3 cellular contexts compared by ENCODE assay signal in the genomic region with DNA sequence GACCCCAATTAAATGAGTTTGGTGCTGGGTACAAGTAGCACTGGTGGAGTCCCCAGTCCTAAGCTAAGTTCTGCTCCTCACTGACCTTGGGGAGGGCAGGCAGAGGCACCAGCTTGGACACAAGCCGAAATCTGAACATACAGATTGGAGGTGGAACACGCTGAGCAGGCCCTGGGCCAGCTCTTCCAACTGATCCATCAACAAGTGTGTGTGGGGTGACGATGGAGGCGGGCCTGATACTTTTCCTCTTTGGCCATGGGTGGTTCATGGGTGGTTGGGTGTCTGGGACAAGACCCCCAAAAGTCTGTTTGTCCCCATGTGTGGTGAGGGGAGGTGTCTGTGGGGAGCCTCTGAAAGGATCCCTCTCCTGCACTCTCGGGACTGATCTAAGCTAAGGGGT.
TF ChIP-seq lines count a peak whose summit lies in the region.

No MANE protein-coding gene starts in this region.

TF ChIP-seq in WTC11, 78 proteins besides CTCF, POLR2A, EP300 and RAD21:
- TF ChIP-seq EMX1 (CRISPR knock-in tag; IDR thresholded peaks at IDR 0.05) (no peak), SMAD3 (CRISPR knock-in tag; IDR thresholded peaks at IDR 0.05; ENCODE audit: borderline replicate concordance) (no peak), ATF6 (CRISPR knock-in tag; IDR thresholded peaks at IDR 0.05) (no peak)
TF ChIP-seq in WTC11: peak in this region for 0.

TF ChIP-seq in H1, 55 proteins besides CTCF, POLR2A, EP300 and RAD21:
- no peak for TF ChIP-seq GTF2F1 (IDR thresholded peaks at IDR 0.05; ENCODE audit: borderline replicate concordance, low read depth, low read length)
- TF ChIP-seq RNF2 (IDR thresholded peaks at IDR 0.05; ENCODE audit: borderline replicate concordance, low read depth, low read length, missing control alignments, poor library complexity, severe bottlenecking): no peak
- no peak for TF ChIP-seq GABPA (IDR thresholded peaks at IDR 0.05; ENCODE audit: borderline replicate concordance, insufficient read depth, low read length)
- no peak for TF ChIP-seq CBX8 (IDR thresholded peaks at IDR 0.05; ENCODE audit: borderline replicate concordance, low read depth, low read length)
- TF ChIP-seq NRF1 (IDR thresholded peaks at IDR 0.05; ENCODE audit: low read depth, low read length): no peak
- no peak for TF ChIP-seq KDM5A (IDR thresholded peaks at IDR 0.05; ENCODE audit: low read length)
- no peak for TF ChIP-seq BCL11A (IDR thresholded peaks at IDR 0.05; ENCODE audit: low read depth in 2 of 2, low read length in 2 of 2)
- no peak for TF ChIP-seq SIRT6 (IDR thresholded peaks at IDR 0.05; ENCODE audit: low read length)
- no peak for TF ChIP-seq E2F6 (IDR thresholded peaks at IDR 0.05)
- no peak for TF ChIP-seq KDM1A (IDR thresholded peaks at IDR 0.05; ENCODE audit: borderline replicate concordance, low read length)

TF ChIP-seq in neural cell, 6 proteins besides CTCF, POLR2A, EP300 and RAD21:
- no peak for TF ChIP-seq EZH2 (IDR thresholded peaks at IDR 0.05; ENCODE audit: borderline replicate concordance, insufficient read depth, low read length, poor library complexity, severe bottlenecking)
- TF ChIP-seq POLR2AphosphoS5 (IDR thresholded peaks at IDR 0.05): no peak
- TF ChIP-seq TAF1 (IDR thresholded peaks at IDR 0.05; ENCODE audit: low read depth): no peak
- TF ChIP-seq SMC3 (conservative IDR thresholded peaks at IDR 0.05; ENCODE audit: poor library complexity): no peak
- TF ChIP-seq, protein P1, sequence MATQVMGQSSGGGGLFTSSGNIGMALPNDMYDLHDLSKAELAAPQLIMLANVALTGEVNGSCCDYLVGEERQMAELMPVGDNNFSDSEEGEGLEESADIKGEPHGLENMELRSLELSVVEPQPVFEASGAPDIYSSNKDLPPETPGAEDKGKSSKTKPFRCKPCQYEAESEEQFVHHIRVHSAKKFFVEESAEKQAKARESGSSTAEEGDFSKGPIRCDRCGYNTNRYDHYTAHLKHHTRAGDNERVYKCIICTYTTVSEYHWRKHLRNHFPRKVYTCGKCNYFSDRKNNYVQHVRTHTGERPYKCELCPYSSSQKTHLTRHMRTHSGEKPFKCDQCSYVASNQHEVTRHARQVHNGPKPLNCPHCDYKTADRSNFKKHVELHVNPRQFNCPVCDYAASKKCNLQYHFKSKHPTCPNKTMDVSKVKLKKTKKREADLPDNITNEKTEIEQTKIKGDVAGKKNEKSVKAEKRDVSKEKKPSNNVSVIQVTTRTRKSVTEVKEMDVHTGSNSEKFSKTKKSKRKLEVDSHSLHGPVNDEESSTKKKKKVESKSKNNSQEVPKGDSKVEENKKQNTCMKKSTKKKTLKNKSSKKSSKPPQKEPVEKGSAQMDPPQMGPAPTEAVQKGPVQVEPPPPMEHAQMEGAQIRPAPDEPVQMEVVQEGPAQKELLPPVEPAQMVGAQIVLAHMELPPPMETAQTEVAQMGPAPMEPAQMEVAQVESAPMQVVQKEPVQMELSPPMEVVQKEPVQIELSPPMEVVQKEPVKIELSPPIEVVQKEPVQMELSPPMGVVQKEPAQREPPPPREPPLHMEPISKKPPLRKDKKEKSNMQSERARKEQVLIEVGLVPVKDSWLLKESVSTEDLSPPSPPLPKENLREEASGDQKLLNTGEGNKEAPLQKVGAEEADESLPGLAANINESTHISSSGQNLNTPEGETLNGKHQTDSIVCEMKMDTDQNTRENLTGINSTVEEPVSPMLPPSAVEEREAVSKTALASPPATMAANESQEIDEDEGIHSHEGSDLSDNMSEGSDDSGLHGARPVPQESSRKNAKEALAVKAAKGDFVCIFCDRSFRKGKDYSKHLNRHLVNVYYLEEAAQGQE (IDR thresholded peaks at IDR 0.05; ENCODE audit: borderline replicate concordance): no peak
- no peak for TF ChIP-seq MXI1 (conservative IDR thresholded peaks at IDR 0.05; ENCODE audit: poor library complexity, severe bottlenecking)
